In genomic region chr18:24014062-24014985, GRCh38 we compare ENCODE assay signal across 8 cellular contexts. TPM values are rescaled to one million over a fixed set of nuclear protein-coding genes. Genes with fewer than 3 reads are reported as not detected.
DNase-seq lines count a peak whose midpoint lies in the region; ATAC-seq and TF ChIP-seq lines count a peak whose summit lies in the region.

TTC39C (plus strand) TSS chr18:24014754; CDS start chr18:24014872, 118 bp downstream.

- H3K36me3 ChIP-seq in BLaER1, result no peaks in the 10 kb centered on the region
- no peaks in the 10 kb centered on the region for H3K36me3 ChIP-seq in neutrophil

- peak within 1 kb of the TSS; percentile 94 for H3K27ac ChIP-seq in BLaER1
- peak within 1 kb of the TSS; percentile 75 for H3K27ac ChIP-seq in foreskin keratinocyte
- H3K27ac ChIP-seq in neutrophil, result peak within 1 kb of the TSS; percentile 63

- peak within 1 kb of the TSS; percentile 88 for H3K4me2 ChIP-seq in BLaER1

- H3K4me1 ChIP-seq in BLaER1 (peaks cover 80% of the 10 kb centered on the region), foreskin keratinocyte (peaks cover 10% of the 10 kb centered on the region), neutrophil (ENCODE audit: control insufficient read depth in 1 of 2, insufficient read depth in 1 of 2, low read depth in 1 of 2, low read length in 1 of 2) (peaks cover 56 to 60% of the 10 kb centered on the region in 2 experiments)

- peak within 1 kb of the TSS; percentile 95 for H3K9ac ChIP-seq in BLaER1

- peak; percentile 53 for DNase-seq in HT-29 (ENCODE audit: low spot score)
- peak; percentile 29 for DNase-seq in SHP77 treated with DMSO at 0.1 percent for 48 hours (lab: John Stamatoyannopoulos, UW)
- peak; percentile 94 for DNase-seq in activated effector memory CD4-positive, alpha-beta T cell treated with anti-CD3 and anti-CD28 coated beads, Interleukin-2, amount 50 U/mL, for 16 hours
- peak in 1 of 2 donors; percentile 50 for DNase-seq in foreskin keratinocyte
- peak; percentile 15 for DNase-seq in superior temporal gyrus (ENCODE audit: extremely low spot score)

- TF ChIP-seq CTCF in foreskin keratinocyte (conservative IDR thresholded peaks at IDR 0.05) (no peak), neutrophil (IDR thresholded peaks at IDR 0.05) (no peak)

- H3K4me3 ChIP-seq in BLaER1 (peak within 1 kb of the TSS; percentile 92), neutrophil (ENCODE audit: low read depth in 1 of 2, low read length in 1 of 2) (peak within 1 kb of the TSS; percentile 62 to 73)

- H3K9me3 ChIP-seq in BLaER1 (no peaks in the 10 kb centered on the region), neutrophil (no peaks in the 10 kb centered on the region)

- peak; percentile 37 for ATAC-seq in GM19328 (IDR thresholded peaks at IDR 0.05; ENCODE audit: unreplicated experiment)
- peak; percentile 70 for ATAC-seq in foreskin keratinocyte

- peaks cover 30% of the 10 kb centered on the region for H4K20me1 ChIP-seq in BLaER1

- H3K27me3 ChIP-seq in BLaER1 (no peaks in the 10 kb centered on the region), foreskin keratinocyte (peaks cover 25% of the 10 kb centered on the region), neutrophil (no peaks in the 10 kb centered on the region)

RNA-seq across cellular contexts. Expression of gene TTC39C, which starts in this region (rescaled TPM):
- 7.2 and 7.6 TPM in 2 replicates for total RNA-seq in HT-29 (2014; rRNA removed; shearing (Covaris generic))
- total RNA-seq in foreskin keratinocyte, result 15.9 and 16.9 TPM in 2 replicates
- 13.3 and 16.0 TPM in 2 replicates for polyA plus RNA-seq in foreskin keratinocyte
